In the genomic region with DNA sequence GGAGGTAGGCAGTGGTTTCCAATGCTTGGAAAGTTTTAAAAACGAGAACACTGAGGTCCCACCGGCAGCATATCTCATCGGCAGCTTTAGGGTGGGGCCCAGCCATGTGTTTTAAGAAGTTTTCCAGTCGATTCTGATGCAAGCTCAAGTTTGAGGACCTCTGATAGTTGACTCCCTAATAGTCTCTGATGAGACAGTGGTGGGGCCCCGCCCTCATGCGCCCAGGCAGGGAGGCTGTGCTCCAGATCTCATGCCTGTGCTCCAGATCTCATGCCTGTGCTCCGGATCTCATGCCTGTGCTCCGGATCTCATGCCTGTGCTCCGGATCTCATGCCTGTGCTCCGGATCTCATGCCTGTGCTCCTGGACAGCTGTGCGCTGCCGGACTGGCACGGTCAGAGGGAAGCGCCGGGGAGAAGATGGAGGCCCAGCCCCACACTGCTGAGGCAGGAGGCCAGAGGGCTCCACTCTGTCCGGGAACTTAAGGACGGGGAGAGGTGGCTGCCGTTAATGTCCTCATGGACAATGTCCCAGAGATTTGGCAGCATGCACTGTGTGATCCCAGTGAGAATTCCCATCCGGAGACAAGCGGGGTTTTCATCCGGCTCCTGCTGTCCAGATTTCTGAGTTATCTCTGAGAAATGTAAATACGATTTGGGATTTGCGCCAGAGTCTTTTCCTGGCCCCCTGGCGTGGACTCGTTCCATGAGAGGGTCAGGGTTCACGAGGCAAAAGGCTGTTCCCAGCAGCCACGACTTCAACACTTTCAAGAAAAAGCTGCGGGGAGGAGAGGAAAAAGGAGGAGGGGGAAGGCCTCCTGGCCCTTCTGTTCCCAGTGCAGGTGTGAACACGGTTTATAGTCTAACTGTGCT, we compare ENCODE assay signal across 1 cellular context.
TF ChIP-seq lines count a peak whose summit lies in the region.

No MANE protein-coding gene starts in this region.

TF ChIP-seq in endothelial cell of umbilical vein, 7 proteins besides CTCF, POLR2A, EP300 and RAD21 (continued from another document):
- TF ChIP-seq JUN (IDR thresholded peaks at IDR 0.05; ENCODE audit: borderline replicate concordance, insufficient read depth, insufficient read length, low read depth) (no peak), EZH2 (IDR thresholded peaks at IDR 0.05; ENCODE audit: borderline replicate concordance, low read depth, low read length, severe bottlenecking) (no peak), FOS (IDR thresholded peaks at IDR 0.05; ENCODE audit: borderline replicate concordance, insufficient read depth, low read length) (no peak), POLR2AphosphoS5 (IDR thresholded peaks at IDR 0.05; ENCODE audit: insufficient read depth, low read depth, low read length) (no peak), GATA2 (IDR thresholded peaks at IDR 0.05; ENCODE audit: insufficient read depth, insufficient read length, low read depth, low read length) (no peak)
- TF ChIP-seq, protein P1, sequence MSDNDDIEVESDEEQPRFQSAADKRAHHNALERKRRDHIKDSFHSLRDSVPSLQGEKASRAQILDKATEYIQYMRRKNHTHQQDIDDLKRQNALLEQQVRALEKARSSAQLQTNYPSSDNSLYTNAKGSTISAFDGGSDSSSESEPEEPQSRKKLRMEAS (IDR thresholded peaks at IDR 0.05; ENCODE audit: insufficient read depth, insufficient read length): no peak
